Comparison of ENCODE assay signal across 9 cellular contexts in the genomic region with DNA sequence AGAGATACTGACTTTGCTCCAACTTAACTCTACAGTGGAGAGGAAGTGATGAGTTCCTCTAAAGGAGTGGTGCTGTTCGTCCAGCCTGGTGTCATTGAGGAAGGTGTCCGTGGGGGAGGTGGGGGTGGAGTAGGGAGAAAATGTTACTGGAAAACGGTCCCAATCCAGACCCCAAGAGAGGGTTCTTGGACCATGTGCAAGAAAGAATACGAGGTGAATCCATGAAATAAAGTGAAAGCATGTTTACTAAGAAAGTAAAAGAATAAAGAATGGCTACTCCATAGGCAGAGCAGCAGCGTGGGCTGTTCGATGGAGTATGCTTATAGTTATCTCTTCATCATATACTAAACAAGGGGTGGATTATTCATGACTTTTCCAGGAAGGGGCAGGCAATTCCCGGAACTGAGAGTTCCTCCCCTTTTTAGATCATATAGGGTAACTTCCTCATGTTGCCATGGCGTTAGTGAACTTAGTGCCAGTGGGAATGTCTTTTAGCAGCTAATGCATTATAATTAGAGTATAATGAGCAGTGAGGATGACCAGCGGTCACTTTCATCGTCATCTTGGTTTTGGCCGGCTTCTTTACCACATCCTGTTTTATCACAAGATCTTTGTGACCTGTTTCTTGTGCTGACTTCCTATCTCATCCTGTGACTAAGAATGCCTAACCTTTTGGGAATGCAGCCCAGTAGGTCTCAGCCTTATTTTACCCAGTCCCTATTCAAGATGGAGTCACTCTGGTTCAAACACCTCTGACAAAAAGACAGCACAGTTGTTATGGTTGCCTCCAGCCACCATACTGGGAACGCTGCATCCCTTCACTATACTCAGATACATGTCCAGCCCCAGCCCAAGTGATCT. TPM values are rescaled to one million over a fixed set of nuclear protein-coding genes. Genes with fewer than 3 reads are reported as not detected.
A peak's percentile ranks its signal among the peaks of the same experiment; 100 is the strongest.
DNase-seq lines count a peak whose midpoint lies in the region; ATAC-seq and TF ChIP-seq lines count a peak whose summit lies in the region.
"Had no signal": no experiment of that assay in that cellular context is flagged by ENCODE, and none has a peak within 500 bp of the region (broad histone marks: within the 10 kb centered on the region; RNA-seq: fewer than 3 reads in every experiment).

No MANE protein-coding gene starts in this region.

- H3K4me1 ChIP-seq in lower lobe of right lung = peaks cover 13% of the 10 kb centered on the region
- peaks cover 13% of the 10 kb centered on the region for H3K4me1 ChIP-seq in suprapubic skin
- H3K4me1 ChIP-seq in MM.1S (ENCODE audit: low read length) = no peaks in the 10 kb centered on the region

- no peak for TF ChIP-seq POLR2A in suprapubic skin (IDR thresholded peaks at IDR 0.05)

- H3K4me3 Mint-ChIP-seq in activated CD4-positive, alpha-beta T cell treated with anti-CD3 and anti-CD28 coated beads for 36 hours = peak overlapping the region; percentile 37
- H3K4me3 Mint-ChIP-seq in activated naive CD4-positive, alpha-beta T cell treated with anti-CD3 and anti-CD28 coated beads, Interleukin-2, amount 10 ng/mL, durations not matched to agents 7 days and 5 days = peak overlapping the region; percentile 63
- H3K4me3 Mint-ChIP-seq: neural crest cell had no signal

- no peak for TF ChIP-seq EP300 in suprapubic skin (IDR thresholded peaks at IDR 0.05)

- no peak overlapping the region for H3K9ac ChIP-seq in MM.1S (ENCODE audit: low read length)

- H3K9me3 Mint-ChIP-seq in activated CD4-positive, alpha-beta T cell treated with anti-CD3 and anti-CD28 coated beads for 36 hours (ENCODE audit: low read depth) = no peaks in the 10 kb centered on the region
- no peaks in the 10 kb centered on the region for H3K9me3 Mint-ChIP-seq in activated naive CD4-positive, alpha-beta T cell treated with anti-CD3 and anti-CD28 coated beads, Interleukin-2, amount 10 ng/mL, durations not matched to agents 7 days and 5 days
- H3K9me3 Mint-ChIP-seq: neural crest cell had no signal

- 38% methylated on average over 12 of the region's 12 CpGs for WGBS in suprapubic skin

- no peaks in the 10 kb centered on the region for H3K9me3 ChIP-seq in lower lobe of right lung
- no peaks in the 10 kb centered on the region for H3K9me3 ChIP-seq in suprapubic skin
- H3K9me3 ChIP-seq in MM.1S (replicated peaks; ENCODE audit: insufficient read depth, low read length) = no peaks in the 10 kb centered on the region

- H3K27ac Mint-ChIP-seq in activated CD4-positive, alpha-beta T cell treated with anti-CD3 and anti-CD28 coated beads for 36 hours = peak overlapping the region; percentile 82
- peak overlapping the region; percentile 85 for H3K27ac Mint-ChIP-seq in activated naive CD4-positive, alpha-beta T cell treated with anti-CD3 and anti-CD28 coated beads, Interleukin-2, amount 10 ng/mL, durations not matched to agents 7 days and 5 days

- H3K4me3 ChIP-seq in lower lobe of right lung (no peak overlapping the region), suprapubic skin (no peak overlapping the region), MM.1S (ENCODE audit: low read length) (no peak overlapping the region)

- H3K27me3 ChIP-seq in lower lobe of right lung (ENCODE audit: low read depth) (no peaks in the 10 kb centered on the region), suprapubic skin (no peaks in the 10 kb centered on the region), MM.1S (replicated peaks; ENCODE audit: insufficient read depth, low read length) (no peaks in the 10 kb centered on the region)

- no peaks in the 10 kb centered on the region for H4K20me1 ChIP-seq in MM.1S (ENCODE audit: insufficient read depth, low read length)

- H3F3A ChIP-seq in MM.1S (ENCODE audit: insufficient read depth, low read length) = no peaks in the 10 kb centered on the region

- intact Hi-C loops in activated CD4-positive, alpha-beta T cell treated with anti-CD3 and anti-CD28 coated beads for 36 hours (cut with DNase I, micrococcal nuclease) = loop anchor here in 1 of 2 experiments (2.0 to 5.0 kb wide), 2 partner anchors 40 to 103 kb away; no protein-coding TSS in a partner anchor
- intact Hi-C loops in lower lobe of right lung (cut with DNase I) = no loop called here

- no peaks in the 10 kb centered on the region for H3K36me3 Mint-ChIP-seq in activated CD4-positive, alpha-beta T cell treated with anti-CD3 and anti-CD28 coated beads for 36 hours (ENCODE audit: low read depth)
- H3K36me3 Mint-ChIP-seq in activated naive CD4-positive, alpha-beta T cell treated with anti-CD3 and anti-CD28 coated beads, Interleukin-2, amount 10 ng/mL, durations not matched to agents 7 days and 5 days = peaks cover 2% of the 10 kb centered on the region

- CTCF ChIA-PET in activated CD4-positive, alpha-beta T cell treated with anti-CD3 and anti-CD28 coated beads for 36 hours (lab: Charles Lee) = interaction anchor here (0.5 to 4.3 kb wide), 5 partner anchors 23 to 146 kb away, joined by 3 to 20 read pairs (median 4); no protein-coding TSS in a partner anchor
- CTCF ChIA-PET in activated naive CD4-positive, alpha-beta T cell treated with anti-CD3 and anti-CD28 coated beads, Interleukin-2, amount 10 ng/mL, durations not matched to agents 7 days and 5 days (lab: Charles Lee) = interaction anchor here (1.0 to 1.4 kb wide), 4 partner anchors 23 to 145 kb away, joined by 3 to 5 read pairs (median 4); no protein-coding TSS in a partner anchor

- H3K9me2 ChIP-seq in MM.1S (replicated peaks; ENCODE audit: insufficient read depth, low read length) = no peaks in the 10 kb centered on the region

- peak overlapping the region; percentile 66 for H3K27ac ChIP-seq in lower lobe of right lung
- H3K27ac ChIP-seq in suprapubic skin = peak overlapping the region; percentile 48
- no peak overlapping the region for H3K27ac ChIP-seq in MM.1S (ENCODE audit: low read length)

- H3K27me3 Mint-ChIP-seq in activated CD4-positive, alpha-beta T cell treated with anti-CD3 and anti-CD28 coated beads for 36 hours = peaks cover 2% of the 10 kb centered on the region
- H3K27me3 Mint-ChIP-seq in activated naive CD4-positive, alpha-beta T cell treated with anti-CD3 and anti-CD28 coated beads, Interleukin-2, amount 10 ng/mL, durations not matched to agents 7 days and 5 days = peaks cover 33% of the 10 kb centered on the region

- TF ChIP-seq CTCF in lower lobe of right lung (IDR thresholded peaks at IDR 0.05) = no peak
- TF ChIP-seq CTCF in suprapubic skin (IDR thresholded peaks at IDR 0.05) = no peak
- no peak for TF ChIP-seq CTCF in MM.1S (IDR thresholded peaks at IDR 0.05; ENCODE audit: low read length)

- no peaks in the 10 kb centered on the region for H3K79me2 ChIP-seq in MM.1S (ENCODE audit: low read length)

- ATAC-seq in activated CD4-positive, alpha-beta T cell treated with anti-CD3 and anti-CD28 coated beads for 36 hours = peak; percentile 84
- ATAC-seq in lower lobe of right lung (peak; percentile 77 to 87), HG03045 (IDR thresholded peaks at IDR 0.05; ENCODE audit: unreplicated experiment) (no peak)

- H3K4me2 ChIP-seq in MM.1S (ENCODE audit: low read depth, low read length) = no peak overlapping the region

- H2AFZ ChIP-seq in MM.1S (ENCODE audit: low read length) = no peak overlapping the region

- H3K4me1 Mint-ChIP-seq in activated CD4-positive, alpha-beta T cell treated with anti-CD3 and anti-CD28 coated beads for 36 hours = peaks cover 30% of the 10 kb centered on the region
- peaks cover 23% of the 10 kb centered on the region for H3K4me1 Mint-ChIP-seq in activated naive CD4-positive, alpha-beta T cell treated with anti-CD3 and anti-CD28 coated beads, Interleukin-2, amount 10 ng/mL, durations not matched to agents 7 days and 5 days

- POLR2A ChIA-PET in activated CD4-positive, alpha-beta T cell treated with anti-CD3 and anti-CD28 coated beads for 36 hours (lab: Charles Lee) = no interaction called here

- H3K36me3 ChIP-seq in lower lobe of right lung = no peaks in the 10 kb centered on the region
- H3K36me3 ChIP-seq in suprapubic skin = no peaks in the 10 kb centered on the region
- no peaks in the 10 kb centered on the region for H3K36me3 ChIP-seq in MM.1S (replicated peaks; ENCODE audit: insufficient read depth, low read length)

- peak; percentile 80 for DNase-seq in activated CD4-positive, alpha-beta T cell treated with anti-CD3 and anti-CD28 coated beads for 36 hours
- DNase-seq in activated CD4-positive, alpha-beta T cell treated with anti-CD3 and anti-CD28 coated beads for 1 hour = no peak
- peak; percentile 79 for DNase-seq in activated naive CD4-positive, alpha-beta T cell treated with anti-CD3 and anti-CD28 coated beads, Interleukin-2, amount 10 ng/mL, durations not matched to agents 7 days and 5 days
- peak; percentile 56 for DNase-seq in lower lobe of right lung
- no peak for DNase-seq in suprapubic skin (ENCODE audit: low spot score in 2 of 2)
- no peak for DNase-seq in SIG-M5 (lab: John Stamatoyannopoulos, UW)
- DNase-seq in MM.1S = no peak

RNA-seq across cellular contexts. Expression of a gene that starts 38.6 kb away (rescaled TPM):
- total RNA-seq in activated CD4-positive, alpha-beta T cell treated with anti-CD3 and anti-CD28 coated beads for 36 hours = not detected
- total RNA-seq in lower lobe of right lung (217 TPM), suprapubic skin (10 to 100 TPM; 27.4 to 42.3 (median 29.3) TPM)
- total RNA-seq: neural crest cell had no signal

Comparison
In these comparisons a context has a peak if more than half of its experiments do, and no peak if none do; other contexts are left out.
1. DNase-seq: peak in activated CD4-positive, alpha-beta T cell treated with anti-CD3 and anti-CD28 coated beads for 36 hours (single experiment), activated naive CD4-positive, alpha-beta T cell treated with anti-CD3 and anti-CD28 coated beads, Interleukin-2, amount 10 ng/mL, durations not matched to agents 7 days and 5 days (single experiment) and lower lobe of right lung (single experiment); none in activated CD4-positive, alpha-beta T cell treated with anti-CD3 and anti-CD28 coated beads for 1 hour (single experiment), suprapubic skin (0 of 2), SIG-M5 (single experiment) and MM.1S (single experiment).
2. RNA of a gene that starts 38.6 kb away (total RNA-seq): 217 TPM in lower lobe of right lung (single experiment) and 27.4 to 42.3 TPM in suprapubic skin; not detected in activated CD4-positive, alpha-beta T cell treated with anti-CD3 and anti-CD28 coated beads for 36 hours; every median in the first group is over 10 times any median in the second.